9 cellular contexts compared by ENCODE assay signal in the genomic region with DNA sequence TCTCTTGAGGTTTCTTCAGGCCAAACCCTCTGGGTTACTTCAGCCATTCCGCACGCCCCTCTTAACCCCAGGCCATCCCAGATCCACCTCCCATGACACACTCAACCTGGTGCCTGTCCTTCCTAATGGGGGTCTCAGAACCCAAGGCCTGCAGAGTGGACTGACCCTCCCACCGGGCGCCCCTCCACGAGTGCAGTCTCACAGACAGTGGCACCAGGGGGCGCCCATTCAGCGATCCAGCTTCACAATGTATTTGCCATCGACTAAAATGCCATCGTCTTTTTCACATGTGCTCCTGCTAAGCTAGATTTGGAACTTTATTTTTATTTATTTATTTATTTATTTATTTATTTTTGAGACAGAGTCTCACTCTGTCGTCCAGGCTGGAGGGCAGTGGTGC. TPM values are rescaled to one million over a fixed set of nuclear protein-coding genes. Genes with fewer than 3 reads are reported as not detected.
DNase-seq lines count a peak whose midpoint lies in the region; ATAC-seq and TF ChIP-seq lines count a peak whose summit lies in the region.
"Had no signal": no experiment of that assay in that cellular context is flagged by ENCODE, and none has a peak within 500 bp of the region (broad histone marks: within the 10 kb centered on the region; RNA-seq: fewer than 3 reads in every experiment).

No MANE protein-coding gene starts in this region.

- peak; percentile 36 for TF ChIP-seq CTCF in HFF-Myc (IDR thresholded peaks at IDR 0.05; ENCODE audit: low read depth, low read length, missing control alignments)
- TF ChIP-seq CTCF in choroid plexus epithelial cell (conservative IDR thresholded peaks at IDR 0.05; ENCODE audit: low read depth, low read length): peak; percentile 61
- TF ChIP-seq CTCF in nephron (IDR thresholded peaks at IDR 0.05; ENCODE audit: unreplicated experiment in 3 of 3): peak in 2 of 3 experiments; percentile 14 to 16

- ATAC-seq in GM18867 (IDR thresholded peaks at IDR 0.05; ENCODE audit: unreplicated experiment): no peak
- ATAC-seq in GM19351 (IDR thresholded peaks at IDR 0.05; ENCODE audit: unreplicated experiment): no peak
- no peak for ATAC-seq in HG03159 (IDR thresholded peaks at IDR 0.05; ENCODE audit: unreplicated experiment)

- peak overlapping the region in 5 of 7 donors; percentile 38 to 85 (median 75) for H3K27ac Mint-ChIP-seq in CD4-positive, alpha-beta memory T cell
- no peak overlapping the region for H3K27ac Mint-ChIP-seq in nephron

- H3K36me3 ChIP-seq in CD4-positive, alpha-beta memory T cell (ENCODE audit: insufficient read depth, low read length): peaks cover 4% of the 10 kb centered on the region

- peak overlapping the region in 4 of 8 donors; percentile 25 to 54 (median 42) for H3K4me3 Mint-ChIP-seq in CD4-positive, alpha-beta memory T cell
- H3K4me3 Mint-ChIP-seq in nephron: no peak overlapping the region

- peaks cover 63% of the 10 kb centered on the region for H3K4me1 ChIP-seq in CD4-positive, alpha-beta memory T cell (ENCODE audit: insufficient read depth, low read length)

- peaks cover 0 to 2% (median 0%) of the 10 kb centered on the region in 8 donors for H3K9me3 Mint-ChIP-seq in CD4-positive, alpha-beta memory T cell
- H3K9me3 Mint-ChIP-seq in nephron: no peaks in the 10 kb centered on the region

- H3K27me3 Mint-ChIP-seq in CD4-positive, alpha-beta memory T cell: no peaks in the 10 kb centered on the region
- H3K27me3 Mint-ChIP-seq in nephron (ENCODE audit: low read depth): peaks cover 9% of the 10 kb centered on the region

- POLR2A ChIA-PET in CD4-positive, alpha-beta memory T cell (lab: Charles Lee; ENCODE audit: partially characterized antibody): interaction anchor here (2.8 to 4.6 kb wide), 3 partner anchors 12 to 38 kb away, joined by 14 to 49 read pairs (median 37); partner anchors contain the start of gene INPP5D

- intact Hi-C loops in CD4-positive, alpha-beta memory T cell (cut with micrococcal nuclease): no loop called here

- peaks cover 29 to 53% of the 10 kb centered on the region in 2 donors for H3K36me3 Mint-ChIP-seq in CD4-positive, alpha-beta memory T cell
- no peaks in the 10 kb centered on the region for H3K36me3 Mint-ChIP-seq in nephron (ENCODE audit: low read depth)

- no peaks in the 10 kb centered on the region for H3K27me3 ChIP-seq in CD4-positive, alpha-beta memory T cell (ENCODE audit: insufficient read depth, low read length)

- H3K9me3 ChIP-seq in CD4-positive, alpha-beta memory T cell (ENCODE audit: control insufficient read depth in 1 of 2, low read length in 2 of 2): no peaks in the 10 kb centered on the region

- H3K4me1 Mint-ChIP-seq in CD4-positive, alpha-beta memory T cell: peaks cover 52 to 87% (median 68%) of the 10 kb centered on the region in 4 donors
- no peaks in the 10 kb centered on the region for H3K4me1 Mint-ChIP-seq in nephron

- CTCF ChIA-PET in CD4-positive, alpha-beta memory T cell (lab: Charles Lee; ENCODE audit: partially characterized antibody): interaction anchor here (0.9 to 6.7 kb wide), 8 partner anchors 15 to 152 kb away, joined by 3 to 63 read pairs (median 4); partner anchors contain the start of genes ATG16L1 and INPP5D

- DNase-seq in CD4-positive, alpha-beta memory T cell: no peak
- DNase-seq in HFF-Myc (ENCODE audit: extremely low read depth, low read depth): no peak
- peak; percentile 45 for DNase-seq in choroid plexus epithelial cell (ENCODE audit: low read depth)
- DNase-seq in HPDE6-E6E7 (ENCODE audit: extremely low spot score): no peak
- DNase-seq: NCI-H1436 had no signal

- no peak overlapping the region for H3K27ac ChIP-seq in CD4-positive, alpha-beta memory T cell (ENCODE audit: low read depth, low read length)

- no peak overlapping the region for H3K4me3 ChIP-seq in CD4-positive, alpha-beta memory T cell (ENCODE audit: low read length in 2 of 2)
- H3K4me3 ChIP-seq in HFF-Myc (replicated peaks; ENCODE audit: low read depth, low read length) (no peak overlapping the region), choroid plexus epithelial cell (ENCODE audit: low read depth, low read length) (no peak overlapping the region)

RNA-seq across cellular contexts. Expression of gene INPP5D, which starts 38.5 kb away (rescaled TPM):
- 100 to 1,000 TPM; 117 to 127 TPM for total RNA-seq in CD4-positive, alpha-beta memory T cell
- polyA plus RNA-seq in CD4-positive, alpha-beta memory T cell: 100 to 1,000 TPM in 1 of 2 donors, 10 to 100 TPM in 1; 29.6 to 125 TPM

Comparison
In these comparisons a context has a peak if more than half of its experiments do, and no peak if none do; other contexts are left out.
1. H3K27ac Mint-ChIP-seq: peak in CD4-positive, alpha-beta memory T cell (5 of 7); none in nephron (0 of 3).
2. Peak in every context shown above with its lines, with median percentiles within 50 percentile points of each other: CTCF ChIP-seq.